ENCODE assay signal across 10 cellular contexts in the genomic region with DNA sequence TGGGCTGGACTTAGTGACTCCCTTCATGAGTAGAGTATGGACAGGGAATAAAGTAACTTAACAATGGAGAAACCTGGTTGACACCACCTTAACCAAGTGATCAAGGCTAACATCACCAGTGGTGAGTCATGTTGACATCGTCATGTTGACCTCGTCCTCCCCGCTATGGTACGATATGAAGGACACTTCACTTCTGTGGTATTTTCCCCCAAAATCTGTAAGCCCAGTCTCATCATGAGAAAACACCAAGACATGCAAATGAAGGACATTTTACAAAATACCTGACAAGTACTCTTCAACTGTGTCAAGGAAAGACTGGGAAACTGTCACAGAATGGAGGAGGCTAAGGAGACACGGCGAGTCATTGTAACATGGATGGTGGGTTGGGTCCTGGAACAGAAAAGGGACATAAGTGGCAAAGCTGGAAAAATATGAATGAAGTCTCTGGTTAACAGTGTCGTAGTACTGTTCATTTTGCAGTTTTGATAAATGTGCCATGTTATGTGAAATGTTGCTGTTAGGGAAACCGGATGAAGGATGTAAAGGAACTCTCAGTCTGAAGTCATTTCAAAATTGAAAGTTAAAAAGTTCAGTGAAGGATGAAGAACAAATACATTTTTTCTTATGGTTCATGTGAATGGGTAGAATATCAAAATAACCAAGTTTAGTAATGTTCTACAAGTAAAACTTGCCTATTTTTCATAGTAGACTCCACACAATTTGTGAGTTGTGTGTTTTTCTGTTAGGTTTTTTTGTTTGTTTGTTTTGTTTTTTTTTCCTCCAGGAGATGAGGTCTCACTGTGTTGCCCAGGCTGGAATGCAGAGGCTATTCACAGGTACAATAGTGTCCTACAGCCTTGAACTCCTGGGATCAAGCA.
DNase-seq lines count a peak whose midpoint lies in the region; ATAC-seq and TF ChIP-seq lines count a peak whose summit lies in the region.
"Had no signal": no experiment of that assay in that cellular context is flagged by ENCODE, and none has a peak within 500 bp of the region (broad histone marks: within the 10 kb centered on the region; RNA-seq: fewer than 3 reads in every experiment).

No MANE protein-coding gene starts in this region.

- H3K27ac Mint-ChIP-seq in activated T-cell treated with anti-CD3 and anti-CD28 coated beads, Interleukin-2, amount 50 U/mL, for 72 hours = peak overlapping the region; percentile 84
- no peak overlapping the region for H3K27ac Mint-ChIP-seq in endodermal cell

- H3K36me3 Mint-ChIP-seq in activated T-cell treated with anti-CD3 and anti-CD28 coated beads, Interleukin-2, amount 50 U/mL, for 72 hours (ENCODE audit: insufficient read depth in 2 of 2) = peaks cover 0 to 3% of the 10 kb centered on the region in 2 donors
- peaks cover 11% of the 10 kb centered on the region for H3K36me3 Mint-ChIP-seq in endodermal cell (ENCODE audit: low read depth)

- H2AFZ ChIP-seq in neuronal stem cell (ENCODE audit: low read length) = no peak overlapping the region

- ATAC-seq in HG03039 (IDR thresholded peaks at IDR 0.05; ENCODE audit: unreplicated experiment) = peak; percentile 74
- ATAC-seq in activated T-cell treated with anti-CD3 and anti-CD28 coated beads, Interleukin-2, amount 50 U/mL, for 72 hours (replicated peaks in 1 of 2) = peak; percentile 91 to 93

- H3K23ac ChIP-seq in neuronal stem cell (ENCODE audit: low read depth, low read length, poor library complexity) = no peak overlapping the region

- no peak overlapping the region for H2BK5ac ChIP-seq in neuronal stem cell (ENCODE audit: low read length)

- H3K79me1 ChIP-seq in neuronal stem cell (ENCODE audit: low read depth, low read length) = peaks cover 2% of the 10 kb centered on the region

- no peak overlapping the region for H2BK12ac ChIP-seq in neuronal stem cell (ENCODE audit: low read length)

- H3K4ac ChIP-seq in neuronal stem cell (ENCODE audit: low read length) = no peak overlapping the region

- no peaks in the 10 kb centered on the region for H3K27me3 Mint-ChIP-seq in activated T-cell treated with anti-CD3 and anti-CD28 coated beads, Interleukin-2, amount 50 U/mL, for 72 hours (ENCODE audit: low read depth)
- H3K27me3 Mint-ChIP-seq in endodermal cell (ENCODE audit: insufficient read depth) = no peaks in the 10 kb centered on the region

- H3K4me1 ChIP-seq in endodermal cell (ENCODE audit: control insufficient read depth, insufficient read depth, low read length) (peaks cover 7% of the 10 kb centered on the region), neuronal stem cell (ENCODE audit: control insufficient read depth in 2 of 2, insufficient read depth in 1 of 2, low read depth in 1 of 2, low read length in 2 of 2) (peaks cover 6 to 8% of the 10 kb centered on the region in 2 donors)

- H3K4me3 Mint-ChIP-seq in activated T-cell treated with anti-CD3 and anti-CD28 coated beads, Interleukin-2, amount 50 U/mL, for 72 hours = peak overlapping the region; percentile 68 to 85
- H3K4me3 Mint-ChIP-seq in endodermal cell = no peak overlapping the region

- H3K36me3 ChIP-seq in endodermal cell (ENCODE audit: control insufficient read depth, insufficient read depth, low read length) (no peaks in the 10 kb centered on the region), neuronal stem cell (replicated peaks in 1 of 2; ENCODE audit: control insufficient read depth in 2 of 2, insufficient read depth in 2 of 2, low read length in 2 of 2) (peaks cover 0 to 5% of the 10 kb centered on the region in 2 donors)

- no peak overlapping the region for H3K18ac ChIP-seq in neuronal stem cell (ENCODE audit: low read length)

- H3K9me3 ChIP-seq in endodermal cell (ENCODE audit: control insufficient read depth, low read length) (no peaks in the 10 kb centered on the region), neuronal stem cell (replicated peaks in 1 of 2; ENCODE audit: control insufficient read depth in 2 of 2, insufficient read depth in 1 of 2, low read depth in 1 of 2, low read length in 2 of 2) (no peaks in the 10 kb centered on the region)

- H3K27ac ChIP-seq in endodermal cell (ENCODE audit: low read depth, low read length) (no peak overlapping the region), neuronal stem cell (replicated peaks; ENCODE audit: low read length) (no peak overlapping the region)

- DNase-seq in stimulated activated CD4-positive, alpha-beta T cell treated with anti-CD3 and anti-CD28 coated beads, Interleukin-15, amount 100 ng/mL, for 48 hours (ENCODE audit: low read depth in 2 of 2) = peak; percentile 26 to 28
- DNase-seq in stimulated activated CD4-positive, alpha-beta T cell treated with anti-CD3 and anti-CD28 coated beads, Interleukin-12 subunit alpha, Interleukin-12 subunit beta, amount 100 ng/mL, for 4 hours = no peak
- peak; percentile 51 to 60 for DNase-seq in activated T-cell treated with anti-CD3 and anti-CD28 coated beads, Interleukin-2, amount 50 U/mL, for 72 hours
- no peak for DNase-seq in endodermal cell
- no peak for DNase-seq in neuronal stem cell (ENCODE audit: low spot score)
- no peak for DNase-seq in NK-92 treated with Interleukin-12 subunit alpha and Interleukin-12 subunit beta, amount 100 ng/mL, for 24 hours (lab: John Stamatoyannopoulos, UW)
- no peak for DNase-seq in ureter (ENCODE audit: low spot score)
- DNase-seq: DND-41, head of caudate nucleus had no signal

- no peak overlapping the region for H3K14ac ChIP-seq in neuronal stem cell (ENCODE audit: low read length)

- H3K4me2 ChIP-seq in neuronal stem cell (ENCODE audit: insufficient read depth, low read length, poor library complexity, severe bottlenecking) = no peak overlapping the region

- H3K9me3 Mint-ChIP-seq in activated T-cell treated with anti-CD3 and anti-CD28 coated beads, Interleukin-2, amount 50 U/mL, for 72 hours = no peaks in the 10 kb centered on the region
- H3K9me3 Mint-ChIP-seq in endodermal cell = no peaks in the 10 kb centered on the region

- H3K4me1 Mint-ChIP-seq in activated T-cell treated with anti-CD3 and anti-CD28 coated beads, Interleukin-2, amount 50 U/mL, for 72 hours (ENCODE audit: low read depth) = peaks cover 47% of the 10 kb centered on the region
- H3K4me1 Mint-ChIP-seq in endodermal cell = peaks cover 26% of the 10 kb centered on the region

- WGBS in endodermal cell (ENCODE audit: insufficient coverage in 1 of 2, insufficient read length in 1 of 2), 2 experiments = 96 to 97% methylated on average over 7 to 8 of the region's 8 CpGs
- no CpG with 5 or more reads among the region's 8 CpGs for WGBS in neuronal stem cell (ENCODE audit: extremely low coverage in 2 of 2, insufficient read length in 2 of 2, insufficient replicate concordance in 1 of 2), 2 donors

- H2AK5ac ChIP-seq in neuronal stem cell (ENCODE audit: low read depth, low read length) = no peak overlapping the region

- H4K8ac ChIP-seq in neuronal stem cell (ENCODE audit: low read depth, low read length) = no peak overlapping the region

- H3K4me3 ChIP-seq in endodermal cell (ENCODE audit: low read length) (no peak overlapping the region), neuronal stem cell (ENCODE audit: low read length in 2 of 2) (no peak overlapping the region)

- H3K27me3 ChIP-seq in endodermal cell (ENCODE audit: control insufficient read depth, insufficient read depth, low read length, poor library complexity, severe bottlenecking) (no peaks in the 10 kb centered on the region), neuronal stem cell (ENCODE audit: control insufficient read depth in 3 of 3, insufficient read depth in 3 of 3, low read depth in 1 of 3, low read length in 3 of 3) (no peaks in the 10 kb centered on the region)

- H2BK15ac ChIP-seq in neuronal stem cell (ENCODE audit: low read length) = no peak overlapping the region

- no peak overlapping the region for H4K91ac ChIP-seq in neuronal stem cell (ENCODE audit: low read depth, low read length, poor library complexity)

- no peak for TF ChIP-seq CTCF in endodermal cell (conservative IDR thresholded peaks at IDR 0.05)

- no peak overlapping the region for H3K9ac ChIP-seq in endodermal cell (ENCODE audit: extremely low read depth, low read length, poor library complexity, severe bottlenecking)
- no peak overlapping the region for H3K9ac ChIP-seq in neuronal stem cell (ENCODE audit: low read depth, low read length, poor library complexity)

- no peak overlapping the region for H2BK120ac ChIP-seq in neuronal stem cell (ENCODE audit: low read depth, low read length)

Comparison
In these comparisons a context has a peak if more than half of its experiments do, and no peak if none do; other contexts are left out.
1. DNase-seq: peak in stimulated activated CD4-positive, alpha-beta T cell treated with anti-CD3 and anti-CD28 coated beads, Interleukin-15, amount 100 ng/mL, for 48 hours (2 of 2) and activated T-cell treated with anti-CD3 and anti-CD28 coated beads, Interleukin-2, amount 50 U/mL, for 72 hours (2 of 2); none in stimulated activated CD4-positive, alpha-beta T cell treated with anti-CD3 and anti-CD28 coated beads, Interleukin-12 subunit alpha, Interleukin-12 subunit beta, amount 100 ng/mL, for 4 hours (single experiment), endodermal cell (single experiment), neuronal stem cell (single experiment), NK-92 treated with Interleukin-12 subunit alpha and Interleukin-12 subunit beta, amount 100 ng/mL, for 24 hours (single experiment) and ureter (single experiment).